8 cellular contexts compared by ENCODE assay signal in genomic region chr13:46679369-46680180, GRCh38.
DNase-seq lines count a peak whose midpoint lies in the region; ATAC-seq and TF ChIP-seq lines count a peak whose summit lies in the region.

No MANE protein-coding gene starts in this region.

- H3K4me1 Mint-ChIP-seq in activated CD8-positive, alpha-beta memory T cell treated with anti-CD3 and anti-CD28 coated beads, Interleukin-2, amount 10 ng/mL, durations not matched to agents 7 days and 5 days, result peaks cover 36% of the 10 kb centered on the region

- peaks cover 10% of the 10 kb centered on the region for H3K36me3 Mint-ChIP-seq in activated CD8-positive, alpha-beta memory T cell treated with anti-CD3 and anti-CD28 coated beads, Interleukin-2, amount 10 ng/mL, durations not matched to agents 7 days and 5 days

- no peaks in the 10 kb centered on the region for H3K9me3 ChIP-seq in SK-N-MC (ENCODE audit: low read depth, low read length)

- no peak overlapping the region for H3K27ac ChIP-seq in SK-N-MC
- H3K27ac ChIP-seq in caudate nucleus (ENCODE audit: low read depth, low read length), result no peak overlapping the region

- no peak overlapping the region for H3K4me3 Mint-ChIP-seq in activated CD8-positive, alpha-beta memory T cell treated with anti-CD3 and anti-CD28 coated beads, Interleukin-2, amount 10 ng/mL, durations not matched to agents 7 days and 5 days

- H3K9ac ChIP-seq in SK-N-MC (ENCODE audit: insufficient read length), result no peak overlapping the region

- intact Hi-C loops in sciatic nerve (cut with DNase I), result no loop called here

- no peaks in the 10 kb centered on the region for H3K36me3 ChIP-seq in SK-N-MC (ENCODE audit: insufficient read depth, low read length)

- CTCF ChIA-PET in activated CD8-positive, alpha-beta memory T cell treated with anti-CD3 and anti-CD28 coated beads, Interleukin-2, amount 10 ng/mL, durations not matched to agents 7 days and 5 days (lab: Charles Lee), result interaction anchor here (1.2 to 3.4 kb wide), 5 partner anchors 11 to 128 kb away, joined by 3 to 16 read pairs (median 5); no protein-coding TSS in a partner anchor

- peak; percentile 22 for TF ChIP-seq CTCF in fibroblast of pulmonary artery (IDR thresholded peaks at IDR 0.05; ENCODE audit: low read length, missing control alignments)

- DNase-seq in activated CD8-positive, alpha-beta memory T cell treated with anti-CD3 and anti-CD28 coated beads, Interleukin-2, amount 10 ng/mL, durations not matched to agents 7 days and 5 days, result peak; percentile 74
- no peak for DNase-seq in activated CD8-positive, alpha-beta memory T cell treated with anti-CD3 and anti-CD28 coated beads, Interleukin-2, amount 50 U/mL, for 48 hours
- DNase-seq in SK-N-MC (ENCODE audit: low read depth, low spot score) (no peak), fibroblast of pulmonary artery (ENCODE audit: low read depth) (peak; percentile 71), sciatic nerve (ENCODE audit: low spot score) (no peak), SIG-M5 treated with dmso at 0.1 percent for 504 hours (lab: John Stamatoyannopoulos, UW; ENCODE audit: unreplicated experiment) (no peak), caudate nucleus (lab: John Stamatoyannopoulos, UW) (no peak)

- ATAC-seq in activated CD8-positive, alpha-beta memory T cell treated with anti-CD3 and anti-CD28 coated beads, Interleukin-2, amount 10 ng/mL, durations not matched to agents 7 days and 5 days, result peak; percentile 94
- ATAC-seq in HG02623 (IDR thresholded peaks at IDR 0.05; ENCODE audit: unreplicated experiment) (peak; percentile 80), sciatic nerve (peak; percentile 82)

- H3K4me3 ChIP-seq in SK-N-MC (peak overlapping the region; percentile 19; the same call in 1 of the 2 replicates), fibroblast of pulmonary artery (replicated peaks; ENCODE audit: low read depth, low read length) (peak overlapping the region; percentile 43)

- H3K27me3 Mint-ChIP-seq in activated CD8-positive, alpha-beta memory T cell treated with anti-CD3 and anti-CD28 coated beads, Interleukin-2, amount 10 ng/mL, durations not matched to agents 7 days and 5 days, result no peaks in the 10 kb centered on the region

- H3K9me3 Mint-ChIP-seq in activated CD8-positive, alpha-beta memory T cell treated with anti-CD3 and anti-CD28 coated beads, Interleukin-2, amount 10 ng/mL, durations not matched to agents 7 days and 5 days (ENCODE audit: low read depth), result no peaks in the 10 kb centered on the region

- H3K27ac Mint-ChIP-seq in activated CD8-positive, alpha-beta memory T cell treated with anti-CD3 and anti-CD28 coated beads, Interleukin-2, amount 10 ng/mL, durations not matched to agents 7 days and 5 days, result no peak overlapping the region

Comparison
In these comparisons a context has a peak if more than half of its experiments do, and no peak if none do; other contexts are left out.
1. DNase-seq: peak in activated CD8-positive, alpha-beta memory T cell treated with anti-CD3 and anti-CD28 coated beads, Interleukin-2, amount 10 ng/mL, durations not matched to agents 7 days and 5 days (single experiment) and fibroblast of pulmonary artery (single experiment); none in activated CD8-positive, alpha-beta memory T cell treated with anti-CD3 and anti-CD28 coated beads, Interleukin-2, amount 50 U/mL, for 48 hours (single experiment), SK-N-MC (single experiment), sciatic nerve (single experiment), SIG-M5 treated with dmso at 0.1 percent for 504 hours (single experiment) and caudate nucleus (0 of 61).
2. Peak in every context shown above with its lines, with median percentiles within 50 percentile points of each other: ATAC-seq.